9 cellular contexts compared by ENCODE assay signal in the genomic region with DNA sequence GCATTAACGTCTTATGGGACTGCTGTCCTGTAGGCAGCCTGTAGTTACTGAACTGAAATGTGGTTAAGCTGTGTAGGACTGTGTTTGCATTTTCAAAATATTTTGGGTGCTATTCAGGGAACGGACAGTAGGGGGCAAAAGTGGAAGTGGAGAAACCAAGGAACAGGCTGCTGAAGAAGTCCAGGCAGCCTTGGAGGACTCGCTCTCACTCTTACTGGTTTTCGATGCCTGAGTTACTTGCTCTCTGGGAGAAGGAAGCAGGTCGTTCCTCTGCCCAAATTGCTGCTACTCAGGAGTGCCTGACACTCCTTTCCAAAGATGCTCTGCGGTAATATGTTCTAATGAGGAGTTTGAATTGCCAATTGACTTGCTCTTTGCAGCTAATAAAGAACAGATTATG.
A peak's percentile ranks its signal among the peaks of the same experiment; 100 is the strongest.
DNase-seq lines count a peak whose midpoint lies in the region; ATAC-seq, FAIRE-seq and TF ChIP-seq lines count a peak whose summit lies in the region.
"Had no signal": no experiment of that assay in that cellular context is flagged by ENCODE, and none has a peak within 500 bp of the region (broad histone marks: within the 10 kb centered on the region; RNA-seq: fewer than 3 reads in every experiment).

No MANE protein-coding gene starts in this region.

- H3K4me3 ChIP-seq in body of pancreas, result no peak overlapping the region
- H3K4me3 ChIP-seq in lower lobe of right lung, result no peak overlapping the region

- TF ChIP-seq POLR2A in body of pancreas (IDR thresholded peaks at IDR 0.05), result no peak

- no peak for FAIRE-seq in GM19239 (lab: Jason Lieb, UNC)
- FAIRE-seq: islet of Langerhans had no signal

- H3K27ac ChIP-seq in body of pancreas (no peak overlapping the region), lower lobe of right lung (no peak overlapping the region)

- ATAC-seq in body of pancreas (no peak), lower lobe of right lung (peak; percentile 33 to 68), GM19324 (IDR thresholded peaks at IDR 0.05; ENCODE audit: low FRiP score, unreplicated experiment) (no peak)

- WGBS in body of pancreas, 2 donors, result 10 to 11% methylated on average over 6 of the region's 6 CpGs

- DNase-seq in DMS153 treated with DMSO at 0.1 percent for 48 hours (lab: John Stamatoyannopoulos, UW; ENCODE audit: unreplicated experiment) (peak; percentile 18), DMS153 (lab: John Stamatoyannopoulos, UW) (no peak), NCI-H1092 treated with DMSO at 0.1 percent for 48 hours (lab: John Stamatoyannopoulos, UW) (peak; percentile 43), body of pancreas (peak in 3 of 4 donors; percentile 2 to 14 (median 9)), lower lobe of right lung (no peak), GM19239 (ENCODE audit: insufficient read length, low spot score) (no peak), posterior vena cava (ENCODE audit: low spot score) (no peak)

- H3K27me3 ChIP-seq in body of pancreas (no peaks in the 10 kb centered on the region), lower lobe of right lung (ENCODE audit: low read depth) (no peaks in the 10 kb centered on the region)

- H3K36me3 ChIP-seq in body of pancreas (replicated peaks in 1 of 2; ENCODE audit: insufficient read depth in 1 of 2, low read depth in 2 of 2) (no peaks in the 10 kb centered on the region), lower lobe of right lung (no peaks in the 10 kb centered on the region)

- no peaks in the 10 kb centered on the region for H3K9me3 ChIP-seq in body of pancreas
- no peaks in the 10 kb centered on the region for H3K9me3 ChIP-seq in lower lobe of right lung

- TF ChIP-seq CTCF in body of pancreas (IDR thresholded peaks at IDR 0.05), result peak; percentile 22 to 48 (median 44)
- TF ChIP-seq CTCF in lower lobe of right lung (IDR thresholded peaks at IDR 0.05), result peak; percentile 57

- intact Hi-C loops in body of pancreas (cut with DNase I) (no loop called here), lower lobe of right lung (cut with DNase I) (no loop called here), posterior vena cava (cut with DNase I) (no loop called here)

- H3K4me1 ChIP-seq in body of pancreas, result no peaks in the 10 kb centered on the region
- H3K4me1 ChIP-seq in lower lobe of right lung, result no peaks in the 10 kb centered on the region

Comparison
In these comparisons a context has a peak if more than half of its experiments do, and no peak if none do; other contexts are left out.
1. DNase-seq: peak in DMS153 treated with DMSO at 0.1 percent for 48 hours (single experiment), NCI-H1092 treated with DMSO at 0.1 percent for 48 hours (single experiment) and body of pancreas (3 of 4); none in DMS153 (single experiment), lower lobe of right lung (single experiment), GM19239 (single experiment) and posterior vena cava (single experiment).
2. ATAC-seq: peak in lower lobe of right lung (2 of 2); none in body of pancreas (single experiment) and GM19324 (single experiment).